17 cellular contexts compared by ENCODE assay signal in the genomic region with DNA sequence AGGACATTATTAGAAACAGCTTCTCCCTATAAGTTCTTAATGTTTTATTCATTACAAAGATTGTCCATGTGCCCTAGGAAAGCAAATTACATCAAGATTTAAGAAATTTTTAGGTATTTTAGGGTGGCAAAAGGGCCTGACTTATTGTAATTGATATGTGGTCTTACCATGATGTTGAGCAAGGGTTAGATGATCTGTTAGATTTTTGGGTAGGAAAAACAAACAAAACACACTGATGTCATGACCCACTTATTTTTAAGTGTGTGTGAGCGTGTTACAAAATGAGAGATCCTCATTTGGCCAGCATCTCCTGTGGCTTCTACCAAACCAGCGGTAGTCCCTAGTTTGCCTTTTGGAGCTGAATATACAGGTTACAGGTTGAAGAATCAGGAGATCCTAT.
DNase-seq lines count a peak whose midpoint lies in the region; ATAC-seq and TF ChIP-seq lines count a peak whose summit lies in the region.
"Had no signal": no experiment of that assay in that cellular context is flagged by ENCODE, and none has a peak within 500 bp of the region (broad histone marks: within the 10 kb centered on the region; RNA-seq: fewer than 3 reads in every experiment).

No MANE protein-coding gene starts in this region.

- H3K9me2 ChIP-seq in GM23248 (ENCODE audit: insufficient read depth): no peaks in the 10 kb centered on the region

- H3K4me1 Mint-ChIP-seq in endothelial cell (ENCODE audit: unreplicated experiment): peaks cover 5% of the 10 kb centered on the region
- peaks cover 12 to 20% (median 18%) of the 10 kb centered on the region in 4 donors for H3K4me1 Mint-ChIP-seq in naive thymus-derived CD8-positive, alpha-beta T cell

- H3K27ac Mint-ChIP-seq in endothelial cell (ENCODE audit: unreplicated experiment): peak overlapping the region; percentile 52
- H3K27ac Mint-ChIP-seq in naive thymus-derived CD8-positive, alpha-beta T cell: peak overlapping the region; percentile 0 to 51 (median 30)
- H3K27ac Mint-ChIP-seq: activated B cell treated with CpG ODN at 0.5 μM for 24 hours; IgD-negative memory B cell; T-helper 1 cell treated with Interleukin-12 subunit alpha and Interleukin-12 subunit beta and Interleukin-4 antibody, amounts not matched to agents 30 μg/mL and 1 μg/mL, for 36 hours had no signal

- peak overlapping the region; percentile 52; the same call in 1 of the 2 replicates for H3K9ac ChIP-seq in GM23248

- POLR2A ChIA-PET in naive thymus-derived CD8-positive, alpha-beta T cell (lab: Charles Lee): interaction anchor here (0.6 kb wide), 1 partner anchor 131 kb away, joined by 3 read pairs; no protein-coding TSS in a partner anchor

- peak overlapping the region; percentile 34 for H3K4me2 ChIP-seq in GM23248 (ENCODE audit: unreplicated experiment)

- H3K79me2 ChIP-seq in ACC112 (ENCODE audit: control insufficient read depth, insufficient read depth, low read length, unreplicated experiment) (peaks cover 32% of the 10 kb centered on the region), GM23248 (ENCODE audit: insufficient read depth) (peaks cover 73% of the 10 kb centered on the region)

- H3K4me1 ChIP-seq in ACC112 (ENCODE audit: control insufficient read depth, insufficient read depth, low read length, unreplicated experiment) (peaks cover 69% of the 10 kb centered on the region), GM23248 (ENCODE audit: insufficient read depth) (peaks cover 69% of the 10 kb centered on the region)
- H3K4me1 ChIP-seq: colonic mucosa had no signal

- no peaks in the 10 kb centered on the region for H3K27me3 Mint-ChIP-seq in endothelial cell (ENCODE audit: unreplicated experiment)
- H3K27me3 Mint-ChIP-seq in naive thymus-derived CD8-positive, alpha-beta T cell: no peaks in the 10 kb centered on the region
- H3K27me3 Mint-ChIP-seq: activated B cell treated with CpG ODN at 0.5 μM for 24 hours, IgD-negative memory B cell had no signal

- H4K20me1 ChIP-seq in GM23248 (ENCODE audit: insufficient read depth): no peaks in the 10 kb centered on the region

- 25 to 32% methylated on average over 2 of the region's 2 CpGs for WGBS in GM23248 (ENCODE audit: low coverage in 1 of 2, low lambda C conversion rate in 2 of 2, missing lambda C conversion rate in 2 of 2), 2 experiments

- ATAC-seq in naive thymus-derived CD8-positive, alpha-beta T cell: no peak
- ATAC-seq in HG02798 (IDR thresholded peaks at IDR 0.05; ENCODE audit: poor library complexity, unreplicated experiment): no peak
- ATAC-seq: right cardiac atrium had no signal

- in situ Hi-C loops in GM23248 (cut with MboI): no loop called here

- H3K4me3 Mint-ChIP-seq in endothelial cell (ENCODE audit: unreplicated experiment): no peak overlapping the region
- H3K4me3 Mint-ChIP-seq in naive thymus-derived CD8-positive, alpha-beta T cell: no peak overlapping the region
- H3K4me3 Mint-ChIP-seq: activated B cell treated with CpG ODN at 0.5 μM for 24 hours; IgD-negative memory B cell; T-helper 1 cell treated with Interleukin-12 subunit alpha and Interleukin-12 subunit beta and Interleukin-4 antibody, amounts not matched to agents 30 μg/mL and 1 μg/mL, for 36 hours had no signal

- H3K4me3 ChIP-seq in ACC112 (ENCODE audit: low read depth, low read length): no peak overlapping the region
- no peak overlapping the region for H3K4me3 ChIP-seq in GM23248
- H3K4me3 ChIP-seq: colonic mucosa had no signal

- TF ChIP-seq CTCF in endothelial cell (IDR thresholded peaks at IDR 0.05; ENCODE audit: unreplicated experiment): no peak

- H3K36me3 Mint-ChIP-seq in endothelial cell (ENCODE audit: low read depth, unreplicated experiment): peaks cover 25% of the 10 kb centered on the region
- peaks cover 4 to 82% (median 9%) of the 10 kb centered on the region in 3 donors for H3K36me3 Mint-ChIP-seq in naive thymus-derived CD8-positive, alpha-beta T cell

- peak overlapping the region; percentile 96 for H3K27ac ChIP-seq in ACC112 (ENCODE audit: low read depth, low read length)
- peak overlapping the region; percentile 98 for H3K27ac ChIP-seq in GM23248
- H3K27ac ChIP-seq: colonic mucosa had no signal

- peak; percentile 55 for DNase-seq in GM23248
- DNase-seq in endothelial cell (ENCODE audit: low spot score): no peak
- no peak for DNase-seq in naive thymus-derived CD8-positive, alpha-beta T cell
- DNase-seq in NOMO-1 (lab: John Stamatoyannopoulos, UW; ENCODE audit: unreplicated experiment in 2 of 2): no peak
- DNase-seq in OCI-M2 (lab: John Stamatoyannopoulos, UW; ENCODE audit: unreplicated experiment): no peak
- no peak for DNase-seq in GM19240 (ENCODE audit: insufficient read length, low spot score)
- DNase-seq: activated B cell treated with CpG ODN at 0.5 μM for 24 hours, activated gamma-delta T cell, aorta, colonic mucosa, NCI-H1930, right cardiac atrium, SHP77 had no signal

- H3K9me3 ChIP-seq in GM23248 (ENCODE audit: low read depth): no peaks in the 10 kb centered on the region
- H3K9me3 ChIP-seq: colonic mucosa had no signal

- H2AFZ ChIP-seq in ACC112 (ENCODE audit: low read length, unreplicated experiment) (no peak overlapping the region), GM23248 (no peak overlapping the region)

- no peaks in the 10 kb centered on the region for H3K27me3 ChIP-seq in ACC112 (ENCODE audit: insufficient read depth, low read length)
- H3K27me3 ChIP-seq in GM23248 (replicated peaks; ENCODE audit: insufficient read depth): no peaks in the 10 kb centered on the region
- H3K27me3 ChIP-seq: colonic mucosa had no signal

- H3F3A ChIP-seq in GM23248 (ENCODE audit: insufficient read depth): peaks cover 83% of the 10 kb centered on the region

- peaks cover 52% of the 10 kb centered on the region for H3K36me3 ChIP-seq in ACC112 (ENCODE audit: insufficient read depth, low read length)
- peaks cover 42% of the 10 kb centered on the region for H3K36me3 ChIP-seq in GM23248 (ENCODE audit: low read depth)
- H3K36me3 ChIP-seq: colonic mucosa had no signal

- H3K9me3 Mint-ChIP-seq in endothelial cell (ENCODE audit: unreplicated experiment): no peaks in the 10 kb centered on the region
- H3K9me3 Mint-ChIP-seq in naive thymus-derived CD8-positive, alpha-beta T cell: no peaks in the 10 kb centered on the region
- H3K9me3 Mint-ChIP-seq: activated B cell treated with CpG ODN at 0.5 μM for 24 hours; IgD-negative memory B cell; T-helper 1 cell treated with Interleukin-12 subunit alpha and Interleukin-12 subunit beta and Interleukin-4 antibody, amounts not matched to agents 30 μg/mL and 1 μg/mL, for 36 hours had no signal
